In the genomic region with DNA sequence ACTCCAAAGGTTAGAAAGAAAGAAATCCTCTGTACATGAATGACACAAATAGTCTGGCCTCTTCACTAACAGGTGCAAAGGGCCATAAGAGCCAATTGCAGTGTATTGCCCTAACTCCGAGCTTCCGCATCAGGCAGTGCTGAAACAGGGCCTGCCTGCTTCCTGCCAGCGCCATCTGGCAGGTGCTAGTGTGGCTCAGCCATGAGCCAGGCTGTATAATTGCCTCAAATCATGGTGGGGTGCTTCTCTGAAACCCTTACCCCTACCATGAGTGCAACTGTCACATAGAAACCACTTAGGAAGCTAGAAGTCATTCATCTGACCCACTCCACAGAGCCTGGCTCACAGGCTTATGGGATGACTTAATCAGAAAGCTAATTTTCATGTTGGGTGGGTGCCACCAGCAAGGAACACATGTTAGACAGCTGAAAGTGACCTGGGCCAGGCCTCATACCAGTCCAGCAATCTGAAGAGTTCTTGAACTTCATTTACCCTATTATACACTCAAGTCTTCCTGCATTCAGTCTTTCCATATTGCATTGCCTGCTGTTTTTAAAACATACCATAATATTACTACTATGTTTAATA, we compare ENCODE assay signal across 11 cellular contexts.
DNase-seq lines count a peak whose midpoint lies in the region; ATAC-seq and TF ChIP-seq lines count a peak whose summit lies in the region.
"Had no signal": no experiment of that assay in that cellular context is flagged by ENCODE, and none has a peak within 500 bp of the region (broad histone marks: within the 10 kb centered on the region; RNA-seq: fewer than 3 reads in every experiment).

No MANE protein-coding gene starts in this region.

- H3K4me1 ChIP-seq in foreskin keratinocyte, result no peaks in the 10 kb centered on the region

- no peaks in the 10 kb centered on the region for H3K9me3 ChIP-seq in SU-DHL-6 (ENCODE audit: insufficient read depth, low read length)
- H3K9me3 ChIP-seq: thoracic aorta had no signal

- peak overlapping the region; percentile 1 for H2AFZ ChIP-seq in SU-DHL-6 (ENCODE audit: low read depth, low read length, severe bottlenecking)

- H3K4me2 ChIP-seq in SU-DHL-6 (ENCODE audit: low read depth, low read length, poor library complexity, severe bottlenecking), result no peak overlapping the region

- H3K27me3 ChIP-seq in SU-DHL-6 (ENCODE audit: low read length) (no peaks in the 10 kb centered on the region), foreskin keratinocyte (no peaks in the 10 kb centered on the region)

- H3K79me2 ChIP-seq in SU-DHL-6 (ENCODE audit: insufficient read depth, low read length), result no peaks in the 10 kb centered on the region

- no peaks in the 10 kb centered on the region for H3K36me3 ChIP-seq in SU-DHL-6 (ENCODE audit: low read length)
- H3K36me3 ChIP-seq: thoracic aorta had no signal

- H3K9ac ChIP-seq in SU-DHL-6 (ENCODE audit: low read length), result no peak overlapping the region

- TF ChIP-seq CTCF in SU-DHL-6 (IDR thresholded peaks at IDR 0.05; ENCODE audit: insufficient read depth, low read length, poor library complexity, severe bottlenecking) (no peak), foreskin keratinocyte (conservative IDR thresholded peaks at IDR 0.05) (no peak)

- no peaks in the 10 kb centered on the region for H3K9me2 ChIP-seq in SU-DHL-6 (replicated peaks; ENCODE audit: insufficient read depth, low read length)

- DNase-seq in Ammon's horn (ENCODE audit: low spot score), result peak; percentile 50
- DNase-seq in NCI-H2081 (lab: John Stamatoyannopoulos, UW), result peak; percentile 59 to 85
- DNase-seq in foreskin keratinocyte, result no peak
- DNase-seq: activated CD4-positive, alpha-beta T cell treated with anti-CD3 and anti-CD28 coated beads for 36 hours; AML-193 had no signal

- H3K4me3 ChIP-seq in SU-DHL-6 (ENCODE audit: insufficient read depth, low read length, poor library complexity, severe bottlenecking), result no peak overlapping the region
- H3K4me3 ChIP-seq: thoracic aorta had no signal

- H3K27ac ChIP-seq in SU-DHL-6 (ENCODE audit: low read depth, low read length), result no peak overlapping the region
- H3K27ac ChIP-seq in foreskin keratinocyte, result no peak overlapping the region
- H3K27ac ChIP-seq: thoracic aorta had no signal

- H3F3A ChIP-seq in SU-DHL-6 (ENCODE audit: insufficient read depth), result no peaks in the 10 kb centered on the region

- ATAC-seq in GM21717 (IDR thresholded peaks at IDR 0.05; ENCODE audit: unreplicated experiment) (peak; percentile 75), GM21825 (IDR thresholded peaks at IDR 0.05; ENCODE audit: unreplicated experiment) (no peak), foreskin keratinocyte (no peak), HG03342 (IDR thresholded peaks at IDR 0.05; ENCODE audit: unreplicated experiment) (no peak), HG03139 (IDR thresholded peaks at IDR 0.05; ENCODE audit: unreplicated experiment) (no peak)
- ATAC-seq: activated CD4-positive, alpha-beta T cell treated with anti-CD3 and anti-CD28 coated beads for 36 hours had no signal

- no peaks in the 10 kb centered on the region for H4K20me1 ChIP-seq in SU-DHL-6 (ENCODE audit: low read depth, low read length)

Comparison
In these comparisons a context has a peak if more than half of its experiments do, and no peak if none do; other contexts are left out.
1. DNase-seq: peak in Ammon's horn (single experiment) and NCI-H2081 (2 of 2); none in foreskin keratinocyte (0 of 2).